9 cellular contexts compared by ENCODE assay signal in the genomic region with DNA sequence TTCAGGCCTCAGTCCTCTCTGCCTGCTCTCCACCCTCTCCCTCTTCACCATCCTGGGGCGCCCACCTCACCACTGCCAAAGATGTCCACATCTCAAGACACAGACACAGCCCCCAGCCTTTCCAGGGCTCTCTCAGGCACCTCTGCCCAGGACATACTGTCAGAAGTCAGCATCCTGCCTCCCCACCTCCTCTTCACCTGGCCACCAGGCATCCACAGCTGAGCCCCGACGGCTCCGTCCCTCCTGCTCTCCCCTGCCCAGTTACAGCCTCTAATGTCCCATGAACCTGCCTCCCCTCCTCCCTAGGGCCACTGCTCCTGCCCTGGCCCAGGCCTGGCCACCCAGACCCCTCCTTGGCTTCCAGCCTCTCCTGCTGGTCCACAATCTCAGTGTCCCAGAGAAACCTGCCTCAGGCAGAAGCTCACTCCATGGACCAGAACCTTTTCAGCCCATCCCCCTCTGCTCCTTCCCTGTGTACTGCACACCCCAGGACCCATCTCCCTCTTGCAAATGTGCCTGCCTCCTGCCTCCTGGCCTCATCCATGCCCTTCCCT. TPM values are rescaled to one million over a fixed set of nuclear protein-coding genes. Genes with fewer than 3 reads are reported as not detected.
DNase-seq lines count a peak whose midpoint lies in the region; ATAC-seq lines count a peak whose summit lies in the region.
"Had no signal": no experiment of that assay in that cellular context is flagged by ENCODE, and none has a peak within 500 bp of the region (broad histone marks: within the 10 kb centered on the region; RNA-seq: fewer than 3 reads in every experiment).

No MANE protein-coding gene starts in this region.

- peaks cover 4 to 8% of the 10 kb centered on the region in 2 donors for H3K36me3 Mint-ChIP-seq in activated T-cell treated with anti-CD3 and anti-CD28 coated beads, Interleukin-2, amount 50 U/mL, for 72 hours (ENCODE audit: insufficient read depth in 2 of 2)
- H3K36me3 Mint-ChIP-seq in activated T-helper 1 cell treated with anti-CD3 and anti-CD28 coated beads, Interleukin-12 subunit alpha, Interleukin-12 subunit beta, Interleukin-2, Interleukin-4 antibody, amounts not matched to agents 30 ng/mL and 10 ng/mL and 1 ng/mL, durations not matched to agents 14 hours and 24 hours and 36 hours (ENCODE audit: low read depth) = peaks cover 13% of the 10 kb centered on the region

- H2BK15ac ChIP-seq in mesendoderm (replicated peaks; ENCODE audit: low read depth) = no peak overlapping the region

- peak overlapping the region; percentile 84 for H3K27ac Mint-ChIP-seq in activated T-cell treated with anti-CD3 and anti-CD28 coated beads, Interleukin-2, amount 50 U/mL, for 72 hours
- H3K27ac Mint-ChIP-seq in activated T-helper 1 cell treated with anti-CD3 and anti-CD28 coated beads, Interleukin-12 subunit alpha, Interleukin-12 subunit beta, Interleukin-2, Interleukin-4 antibody, amounts not matched to agents 30 ng/mL and 10 ng/mL and 1 ng/mL, durations not matched to agents 14 hours and 24 hours and 36 hours = peak overlapping the region; percentile 85

- no peak for ATAC-seq in activated T-cell treated with anti-CD3 and anti-CD28 coated beads, Interleukin-2, amount 50 U/mL, for 72 hours (replicated peaks in 1 of 2)
- ATAC-seq in GM21723 (IDR thresholded peaks at IDR 0.05; ENCODE audit: unreplicated experiment) (no peak), GM18858 (IDR thresholded peaks at IDR 0.05; ENCODE audit: unreplicated experiment) (no peak)

- no peak overlapping the region for H3K4ac ChIP-seq in mesendoderm (ENCODE audit: low read depth, low read length)

- H3K36me3 ChIP-seq in mesendoderm (ENCODE audit: control insufficient read depth, insufficient read depth, low read length) = no peaks in the 10 kb centered on the region
- no peaks in the 10 kb centered on the region for H3K36me3 ChIP-seq in thymus (ENCODE audit: control insufficient read depth, insufficient read depth)

- peaks cover 72% of the 10 kb centered on the region for H3K4me1 Mint-ChIP-seq in activated T-cell treated with anti-CD3 and anti-CD28 coated beads, Interleukin-2, amount 50 U/mL, for 72 hours (ENCODE audit: low read depth)
- peaks cover 59% of the 10 kb centered on the region for H3K4me1 Mint-ChIP-seq in activated T-helper 1 cell treated with anti-CD3 and anti-CD28 coated beads, Interleukin-12 subunit alpha, Interleukin-12 subunit beta, Interleukin-2, Interleukin-4 antibody, amounts not matched to agents 30 ng/mL and 10 ng/mL and 1 ng/mL, durations not matched to agents 14 hours and 24 hours and 36 hours (ENCODE audit: low read depth)

- no peaks in the 10 kb centered on the region for H3K9me3 Mint-ChIP-seq in activated T-cell treated with anti-CD3 and anti-CD28 coated beads, Interleukin-2, amount 50 U/mL, for 72 hours
- no peaks in the 10 kb centered on the region for H3K9me3 Mint-ChIP-seq in activated T-helper 1 cell treated with anti-CD3 and anti-CD28 coated beads, Interleukin-12 subunit alpha, Interleukin-12 subunit beta, Interleukin-2, Interleukin-4 antibody, amounts not matched to agents 30 ng/mL and 10 ng/mL and 1 ng/mL, durations not matched to agents 14 hours and 24 hours and 36 hours

- WGBS in mesendoderm (ENCODE audit: extremely low coverage, insufficient coverage, low lambda C conversion rate) = no CpG with 5 or more reads among the region's 4 CpGs
- 93% methylated on average over 4 of the region's 4 CpGs for WGBS in thymus

- no peaks in the 10 kb centered on the region for H3K27me3 Mint-ChIP-seq in activated T-cell treated with anti-CD3 and anti-CD28 coated beads, Interleukin-2, amount 50 U/mL, for 72 hours (ENCODE audit: low read depth)
- H3K27me3 Mint-ChIP-seq in activated T-helper 1 cell treated with anti-CD3 and anti-CD28 coated beads, Interleukin-12 subunit alpha, Interleukin-12 subunit beta, Interleukin-2, Interleukin-4 antibody, amounts not matched to agents 30 ng/mL and 10 ng/mL and 1 ng/mL, durations not matched to agents 14 hours and 24 hours and 36 hours (ENCODE audit: insufficient read depth) = no peaks in the 10 kb centered on the region

- no peak overlapping the region for H2BK5ac ChIP-seq in mesendoderm (ENCODE audit: low read length)

- intact Hi-C loops in activated T-helper 1 cell treated with anti-CD3 and anti-CD28 coated beads, Interleukin-12 subunit alpha, Interleukin-12 subunit beta, Interleukin-2, Interleukin-4 antibody, amounts not matched to agents 30 ng/mL and 10 ng/mL and 1 ng/mL, durations not matched to agents 14 hours and 24 hours and 36 hours (cut with micrococcal nuclease) = no loop called here

- H3K79me2 ChIP-seq in mesendoderm (ENCODE audit: control insufficient read depth, insufficient read depth, low read length) = no peaks in the 10 kb centered on the region

- H4K5ac ChIP-seq in mesendoderm (ENCODE audit: low read length) = no peak overlapping the region

- no peak overlapping the region for H4K8ac ChIP-seq in mesendoderm (ENCODE audit: low read depth, low read length)

- H3K79me1 ChIP-seq in mesendoderm (ENCODE audit: low read length) = no peaks in the 10 kb centered on the region

- no peak overlapping the region for H2AK5ac ChIP-seq in mesendoderm (ENCODE audit: low read length)

- no peak overlapping the region for H3K23ac ChIP-seq in mesendoderm (ENCODE audit: low read length)

- no peak overlapping the region for H2BK120ac ChIP-seq in mesendoderm (ENCODE audit: low read depth, low read length)

- no peaks in the 10 kb centered on the region for H3K27me3 ChIP-seq in mesendoderm (ENCODE audit: insufficient read depth, low read length, poor library complexity)
- no peaks in the 10 kb centered on the region for H3K27me3 ChIP-seq in thymus (ENCODE audit: control insufficient read depth, insufficient read depth)
- H3K27me3 ChIP-seq: SJSA1 had no signal

- H3K9ac ChIP-seq in mesendoderm (ENCODE audit: low read length) = no peak overlapping the region

- H3K27ac ChIP-seq in mesendoderm (ENCODE audit: low read depth, low read length) (no peak overlapping the region), thymus (ENCODE audit: low read depth) (peak overlapping the region; percentile 90)
- H3K27ac ChIP-seq: SJSA1 had no signal

- no peaks in the 10 kb centered on the region for H3K9me3 ChIP-seq in thymus (ENCODE audit: control insufficient read depth)
- H3K9me3 ChIP-seq: SJSA1 had no signal

- DNase-seq in activated T-cell treated with anti-CD3 and anti-CD28 coated beads, Interleukin-2, amount 50 U/mL, for 72 hours = no peak
- DNase-seq in activated T-cell treated with anti-CD3 and anti-CD28 coated beads, Interleukin-2, amount 50 U/mL, for 48 hours = no peak
- DNase-seq in activated T-helper 1 cell treated with anti-CD3 and anti-CD28 coated beads, Interleukin-12 subunit alpha, Interleukin-12 subunit beta, Interleukin-2, Interleukin-4 antibody, amounts not matched to agents 30 ng/mL and 10 ng/mL and 1 ng/mL, durations not matched to agents 14 hours and 24 hours and 36 hours (ENCODE audit: low spot score) = no peak
- DNase-seq in mesendoderm (no peak), hepatic stellate cell (ENCODE audit: low spot score) (no peak)

- no peak overlapping the region for H3K4me2 ChIP-seq in mesendoderm (ENCODE audit: low read length)

- no peak overlapping the region for H3K4me3 ChIP-seq in mesendoderm (ENCODE audit: low read length)
- H3K4me3 ChIP-seq in thymus (ENCODE audit: low read length) = no peak overlapping the region
- H3K4me3 ChIP-seq: SJSA1 had no signal

- peak overlapping the region; percentile 19 for H3K56ac ChIP-seq in mesendoderm (ENCODE audit: low read length)

- H3K18ac ChIP-seq in mesendoderm (ENCODE audit: low read length) = no peak overlapping the region

- H3K4me1 ChIP-seq in mesendoderm (ENCODE audit: control insufficient read depth, low read depth, low read length) = peaks cover 3% of the 10 kb centered on the region
- H3K4me1 ChIP-seq in thymus (ENCODE audit: control insufficient read depth, insufficient read depth, low read length) = peaks cover 44% of the 10 kb centered on the region

- H3K4me3 Mint-ChIP-seq in activated T-cell treated with anti-CD3 and anti-CD28 coated beads, Interleukin-2, amount 50 U/mL, for 72 hours = peak overlapping the region; percentile 75 to 87
- H3K4me3 Mint-ChIP-seq in activated T-helper 1 cell treated with anti-CD3 and anti-CD28 coated beads, Interleukin-12 subunit alpha, Interleukin-12 subunit beta, Interleukin-2, Interleukin-4 antibody, amounts not matched to agents 30 ng/mL and 10 ng/mL and 1 ng/mL, durations not matched to agents 14 hours and 24 hours and 36 hours = peak overlapping the region; percentile 87

RNA-seq across cellular contexts. Expression of gene LTBP3, which starts 3.2 kb away (rescaled TPM):
- total RNA-seq in activated T-cell treated with anti-CD3 and anti-CD28 coated beads, Interleukin-2, amount 50 U/mL, for 72 hours = 100 to 1,000 TPM; 106 TPM
- 97.9 and 103 TPM in 2 replicates for total RNA-seq in activated T-helper 1 cell treated with anti-CD3 and anti-CD28 coated beads, Interleukin-12 subunit alpha, Interleukin-12 subunit beta, Interleukin-2, Interleukin-4 antibody, amounts not matched to agents 30 ng/mL and 10 ng/mL and 1 ng/mL, durations not matched to agents 14 hours and 24 hours and 36 hours
- 4.6 TPM for polyA plus RNA-seq in mesendoderm (2013, experiment 1 of 2)
- 3.8 TPM for polyA plus RNA-seq in mesendoderm (2013, experiment 2 of 2)
- 64.6 TPM for polyA plus RNA-seq in thymus

RNA-seq across cellular contexts. Expression of gene ZNRD2, which starts 15.4 kb away (rescaled TPM):
- 10 to 100 TPM; 23.5 to 25.1 TPM for total RNA-seq in activated T-cell treated with anti-CD3 and anti-CD28 coated beads, Interleukin-2, amount 50 U/mL, for 72 hours
- total RNA-seq in activated T-helper 1 cell treated with anti-CD3 and anti-CD28 coated beads, Interleukin-12 subunit alpha, Interleukin-12 subunit beta, Interleukin-2, Interleukin-4 antibody, amounts not matched to agents 30 ng/mL and 10 ng/mL and 1 ng/mL, durations not matched to agents 14 hours and 24 hours and 36 hours = 94.6 and 96.9 TPM in 2 replicates
- polyA plus RNA-seq in mesendoderm (2013, experiment 1 of 2) = 110 TPM
- 113 TPM for polyA plus RNA-seq in mesendoderm (2013, experiment 2 of 2)
- polyA plus RNA-seq in thymus = 38.0 TPM

RNA-seq across cellular contexts. Expression of gene FAM89B, which starts 17.4 kb away (rescaled TPM):
- 10 to 100 TPM; 21.4 to 26.7 TPM for total RNA-seq in activated T-cell treated with anti-CD3 and anti-CD28 coated beads, Interleukin-2, amount 50 U/mL, for 72 hours
- 50.4 and 50.6 TPM in 2 replicates for total RNA-seq in activated T-helper 1 cell treated with anti-CD3 and anti-CD28 coated beads, Interleukin-12 subunit alpha, Interleukin-12 subunit beta, Interleukin-2, Interleukin-4 antibody, amounts not matched to agents 30 ng/mL and 10 ng/mL and 1 ng/mL, durations not matched to agents 14 hours and 24 hours and 36 hours
- polyA plus RNA-seq in mesendoderm (2013, experiment 1 of 2) = 17.5 TPM
- 17.1 TPM for polyA plus RNA-seq in mesendoderm (2013, experiment 2 of 2)
- polyA plus RNA-seq in thymus = 62.2 TPM

RNA-seq across cellular contexts. Expression of gene EHBP1L1, which starts 20.9 kb away (rescaled TPM):
- total RNA-seq in activated T-cell treated with anti-CD3 and anti-CD28 coated beads, Interleukin-2, amount 50 U/mL, for 72 hours = 100 to 1,000 TPM in 1 of 2 donors, 10 to 100 TPM in 1; 93.9 to 113 TPM
- total RNA-seq in activated T-helper 1 cell treated with anti-CD3 and anti-CD28 coated beads, Interleukin-12 subunit alpha, Interleukin-12 subunit beta, Interleukin-2, Interleukin-4 antibody, amounts not matched to agents 30 ng/mL and 10 ng/mL and 1 ng/mL, durations not matched to agents 14 hours and 24 hours and 36 hours = 168 and 178 TPM in 2 replicates
- 1.5 TPM for polyA plus RNA-seq in mesendoderm (2013, experiment 1 of 2)
- polyA plus RNA-seq in mesendoderm (2013, experiment 2 of 2) = 2.7 TPM
- 66.5 TPM for polyA plus RNA-seq in thymus

RNA-seq across cellular contexts. Expression of gene SCYL1, which starts 30.0 kb away (rescaled TPM):
- total RNA-seq in activated T-cell treated with anti-CD3 and anti-CD28 coated beads, Interleukin-2, amount 50 U/mL, for 72 hours = 10 to 100 TPM; 77.9 to 83.4 TPM
- 103 and 109 TPM in 2 replicates for total RNA-seq in activated T-helper 1 cell treated with anti-CD3 and anti-CD28 coated beads, Interleukin-12 subunit alpha, Interleukin-12 subunit beta, Interleukin-2, Interleukin-4 antibody, amounts not matched to agents 30 ng/mL and 10 ng/mL and 1 ng/mL, durations not matched to agents 14 hours and 24 hours and 36 hours
- 50.0 TPM for polyA plus RNA-seq in mesendoderm (2013, experiment 1 of 2)
- 51.8 TPM for polyA plus RNA-seq in mesendoderm (2013, experiment 2 of 2)
- polyA plus RNA-seq in thymus = 68.1 TPM
